8 cellular contexts compared by ENCODE assay signal in the genomic region with DNA sequence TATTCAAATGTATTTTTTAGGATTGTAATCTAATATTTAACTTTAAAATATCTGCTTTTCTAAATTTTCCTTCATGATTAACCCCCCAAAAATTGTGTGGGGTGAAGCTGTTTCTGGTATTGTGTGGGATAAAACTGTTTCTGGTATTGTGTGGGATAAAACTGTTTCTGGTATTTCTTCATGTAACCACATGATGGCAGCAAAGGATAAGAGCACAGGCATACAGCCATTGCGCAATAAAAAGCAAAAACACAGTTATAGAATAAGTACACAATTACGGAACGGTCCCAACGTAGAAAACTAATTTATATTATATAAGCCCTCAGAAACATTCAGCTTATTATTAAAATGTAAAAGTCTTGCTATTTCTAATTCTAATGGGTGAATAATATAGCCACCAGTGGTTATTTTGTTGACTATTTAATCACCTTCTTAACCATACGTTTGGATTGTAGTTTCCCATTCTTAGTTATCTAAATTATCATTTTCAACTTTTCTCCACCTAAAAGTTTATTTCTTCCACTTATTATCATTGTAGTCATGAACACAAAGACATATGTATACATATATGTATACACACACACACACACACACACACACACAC.
A peak's percentile ranks its signal among the peaks of the same experiment; 100 is the strongest.
DNase-seq lines count a peak whose midpoint lies in the region; ATAC-seq lines count a peak whose summit lies in the region.

No MANE protein-coding gene starts in this region.

- H3K4me1 ChIP-seq in aorta (ENCODE audit: control insufficient read depth in 1 of 2, insufficient read depth in 2 of 2, low read length in 2 of 2): no peaks in the 10 kb centered on the region

- no peaks in the 10 kb centered on the region for H3K27me3 ChIP-seq in aorta (ENCODE audit: control insufficient read depth in 1 of 2, insufficient read depth in 2 of 2, low read length in 1 of 2)

- ATAC-seq in GM18858 (IDR thresholded peaks at IDR 0.05; ENCODE audit: unreplicated experiment) (peak; percentile 94), HG02973 (IDR thresholded peaks at IDR 0.05; ENCODE audit: unreplicated experiment) (peak; percentile 74), aorta (ENCODE audit: low FRiP score) (peak; percentile 88)

- H3K4me3 ChIP-seq in aorta (ENCODE audit: low read length in 2 of 2): no peak overlapping the region

- intact Hi-C loops in aorta (cut with DNase I): loop anchor here (2.0 to 10.0 kb wide), 5 partner anchors 537 to 1055 kb away; partner anchors contain the start of gene NPY1R (in 2 of the 2)

- H3K36me3 ChIP-seq in aorta (ENCODE audit: control insufficient read depth in 1 of 2, insufficient read depth in 2 of 2, low read length in 1 of 2): no peaks in the 10 kb centered on the region

- H3K9me3 ChIP-seq in aorta (ENCODE audit: control insufficient read depth, low read length): no peaks in the 10 kb centered on the region

- no peak overlapping the region for H3K27ac ChIP-seq in aorta (ENCODE audit: low read depth in 1 of 2, low read length in 2 of 2)

- peak; percentile 26 for DNase-seq in COR-L47 (lab: John Stamatoyannopoulos, UW)
- DNase-seq in NCI-H446 treated with DMSO at 0.1 percent for 48 hours (lab: John Stamatoyannopoulos, UW): peak; percentile 21
- DNase-seq in central memory CD4-positive, alpha-beta T cell: peak; percentile 26
- peak; percentile 57 for DNase-seq in left kidney (ENCODE audit: low read depth, low spot score)
- DNase-seq in aorta: no peak
- DNase-seq in T-helper 9 cell: no peak

- 0 to 1% methylated on average over 5 of the region's 5 CpGs for WGBS in aorta, 2 donors

Comparison
In these comparisons a context has a peak if more than half of its experiments do, and no peak if none do; other contexts are left out.
1. DNase-seq: peak in COR-L47 (single experiment), NCI-H446 treated with DMSO at 0.1 percent for 48 hours (single experiment), central memory CD4-positive, alpha-beta T cell (single experiment) and left kidney (single experiment); none in aorta (0 of 2) and T-helper 9 cell (single experiment).
2. Peak in every context shown above with its lines, with median percentiles within 50 percentile points of each other: ATAC-seq.